Comparison of ENCODE assay signal across 9 cellular contexts in the genomic region with DNA sequence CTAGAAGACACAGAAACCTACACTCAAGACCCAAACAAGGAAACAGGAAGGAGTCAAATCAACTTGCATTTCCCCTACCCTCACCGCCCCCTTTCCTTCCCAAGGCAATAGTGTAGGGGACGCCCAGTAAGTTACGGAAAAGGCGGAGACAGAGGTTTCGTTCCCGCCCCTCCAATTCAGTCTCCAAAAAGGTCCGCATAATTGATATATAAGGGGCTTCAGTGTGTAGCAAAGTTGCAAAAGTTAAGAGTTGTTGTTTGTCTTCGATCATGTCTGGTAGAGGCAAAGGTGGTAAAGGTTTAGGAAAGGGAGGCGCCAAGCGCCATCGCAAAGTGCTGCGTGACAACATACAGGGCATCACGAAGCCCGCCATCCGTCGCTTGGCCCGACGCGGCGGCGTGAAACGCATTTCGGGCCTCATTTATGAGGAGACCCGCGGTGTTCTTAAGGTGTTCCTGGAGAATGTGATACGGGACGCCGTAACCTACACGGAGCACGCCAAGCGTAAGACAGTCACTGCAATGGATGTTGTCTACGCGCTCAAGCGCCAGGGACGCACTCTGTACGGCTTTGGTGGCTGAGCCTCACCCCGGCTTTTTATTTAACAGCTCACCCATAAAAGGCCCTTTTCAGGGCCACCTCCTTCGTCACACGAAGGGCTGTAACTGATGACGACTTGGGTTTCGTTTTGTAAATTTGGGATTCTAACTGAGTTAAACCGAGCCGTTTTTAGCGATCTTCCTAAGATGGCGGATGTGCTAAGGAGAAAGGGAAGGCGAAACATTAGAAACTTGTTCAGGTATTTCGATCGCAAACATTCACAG.
DNase-seq lines count a peak whose midpoint lies in the region; ATAC-seq, FAIRE-seq and TF ChIP-seq lines count a peak whose summit lies in the region.
"Had no signal": no experiment of that assay in that cellular context is flagged by ENCODE, and none has a peak within 500 bp of the region (broad histone marks: within the 10 kb centered on the region; RNA-seq: fewer than 3 reads in every experiment).

No MANE protein-coding gene starts in this region.

- H3K36me3 Mint-ChIP-seq in T-helper 17 cell (ENCODE audit: low read depth): no peaks in the 10 kb centered on the region

- DNase-seq in GM13976 (ENCODE audit: low spot score): peak; percentile 76
- DNase-seq in T-helper 17 cell: peak; percentile 33 to 50 (median 35)
- peak; percentile 55 for DNase-seq in bronchial epithelial cell (ENCODE audit: low read depth)
- peak; percentile 53 to 83 for DNase-seq in left colon
- peak; percentile 41 for DNase-seq in stimulated activated CD8-positive, alpha-beta memory T cell treated with anti-CD3 and anti-CD28 coated beads, Interleukin-12 subunit alpha, Interleukin-12 subunit beta, amount 100 ng/mL, for 4 hours (ENCODE audit: low read depth)
- no peak for DNase-seq in DMS 273 treated with DMSO at 0.1 percent for 48 hours (lab: John Stamatoyannopoulos, UW)
- DNase-seq in HEK293T (ENCODE audit: extremely low spot score): no peak

- peak overlapping the region; percentile 59 for H3K4me3 ChIP-seq in bronchial epithelial cell (ENCODE audit: low read depth, low read length)

- intact Hi-C loops in left colon (cut with DNase I, micrococcal nuclease): no loop called here

- peak overlapping the region; percentile 85 for H3K4me3 Mint-ChIP-seq in T-helper 17 cell

- TF ChIP-seq CTCF in GM13976 (IDR thresholded peaks at IDR 0.05; ENCODE audit: borderline replicate concordance, control extremely low read depth, extremely low read depth, insufficient read depth, missing control alignments): no peak
- no peak for TF ChIP-seq CTCF in bronchial epithelial cell (IDR thresholded peaks at IDR 0.05; ENCODE audit: insufficient read depth, low read length, severe bottlenecking)

- H3K27me3 Mint-ChIP-seq in T-helper 17 cell: no peaks in the 10 kb centered on the region

- ATAC-seq in HG02678 (IDR thresholded peaks at IDR 0.05; ENCODE audit: unreplicated experiment) (peak; percentile 72), T-helper 17 cell (peak; percentile 86), left colon (no peak)

- POLR2A ChIA-PET in HEK293T (lab: Yijun Ruan, JAX): no interaction called here

- H3K36me3 ChIP-seq in bronchial epithelial cell (ENCODE audit: control insufficient read depth, insufficient read depth, low read length): no peaks in the 10 kb centered on the region

- no peaks in the 10 kb centered on the region for H3K27me3 ChIP-seq in bronchial epithelial cell (ENCODE audit: control insufficient read depth, insufficient read depth, low read length)

- in situ Hi-C loops in GM13976 (cut with MboI; ENCODE audit: low sequenced_read_pairs, unreplicated experiment): no loop called here

- H3K9me3 ChIP-seq in T-helper 17 cell (ENCODE audit: control insufficient read depth, low read length, poor library complexity, severe bottlenecking): no peaks in the 10 kb centered on the region

- H3K27ac Mint-ChIP-seq in T-helper 17 cell: peak overlapping the region; percentile 96

- CTCF ChIA-PET in HEK293T (lab: Yijun Ruan, JAX): interaction anchor here (0.6 kb wide), 1 partner anchor 1187 kb away, joined by 4 read pairs; no protein-coding TSS in a partner anchor

- peaks cover 12% of the 10 kb centered on the region for H3K4me1 Mint-ChIP-seq in T-helper 17 cell

- FAIRE-seq in bronchial epithelial cell (lab: Jason Lieb, UNC): no peak
- FAIRE-seq: colon had no signal

TF ChIP-seq in HEK293T, 16 proteins besides CTCF, POLR2A, EP300 and RAD21:
- TF ChIP-seq HDGF (IDR thresholded peaks at IDR 0.05; ENCODE audit: borderline replicate concordance) (no peak), ARNT (IDR thresholded peaks at IDR 0.05) (no peak), SP1 (IDR thresholded peaks at IDR 0.05) (no peak), SUZ12 (IDR thresholded peaks at IDR 0.05) (no peak), ZNF384 (IDR thresholded peaks at IDR 0.05) (no peak), BHLHE40 (IDR thresholded peaks at IDR 0.05; ENCODE audit: borderline replicate concordance) (no peak), ELF4 (IDR thresholded peaks at IDR 0.05) (no peak), LEF1 (IDR thresholded peaks at IDR 0.05; ENCODE audit: borderline replicate concordance) (no peak), TARDBP (IDR thresholded peaks at IDR 0.05) (no peak), FOXA1 (IDR thresholded peaks at IDR 0.05) (no peak), FOXM1 (IDR thresholded peaks at IDR 0.05; ENCODE audit: borderline replicate concordance) (no peak), L3MBTL2 (conservative IDR thresholded peaks at IDR 0.05) (no peak), FOXK2 (IDR thresholded peaks at IDR 0.05) (no peak)
- TF ChIP-seq, protein P1, sequence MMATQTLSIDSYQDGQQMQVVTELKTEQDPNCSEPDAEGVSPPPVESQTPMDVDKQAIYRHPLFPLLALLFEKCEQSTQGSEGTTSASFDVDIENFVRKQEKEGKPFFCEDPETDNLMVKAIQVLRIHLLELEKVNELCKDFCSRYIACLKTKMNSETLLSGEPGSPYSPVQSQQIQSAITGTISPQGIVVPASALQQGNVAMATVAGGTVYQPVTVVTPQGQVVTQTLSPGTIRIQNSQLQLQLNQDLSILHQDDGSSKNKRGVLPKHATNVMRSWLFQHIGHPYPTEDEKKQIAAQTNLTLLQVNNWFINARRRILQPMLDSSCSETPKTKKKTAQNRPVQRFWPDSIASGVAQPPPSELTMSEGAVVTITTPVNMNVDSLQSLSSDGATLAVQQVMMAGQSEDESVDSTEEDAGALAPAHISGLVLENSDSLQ (IDR thresholded peaks at IDR 0.05): no peak

Comparison
In these comparisons a context has a peak if more than half of its experiments do, and no peak if none do; other contexts are left out.
1. DNase-seq: peak in GM13976 (single experiment), T-helper 17 cell (3 of 3), bronchial epithelial cell (single experiment), left colon (2 of 2) and stimulated activated CD8-positive, alpha-beta memory T cell treated with anti-CD3 and anti-CD28 coated beads, Interleukin-12 subunit alpha, Interleukin-12 subunit beta, amount 100 ng/mL, for 4 hours (single experiment); none in DMS 273 treated with DMSO at 0.1 percent for 48 hours (single experiment) and HEK293T (single experiment).